1 cellular context compared by ENCODE assay signal in genomic region chr16:30372037-30372712, GRCh38.
TF ChIP-seq lines count a peak whose summit lies in the region.

No MANE protein-coding gene starts in this region.

TF ChIP-seq in HepG2, 621 proteins besides CTCF, POLR2A, EP300 and RAD21:
- TF ChIP-seq PRPF4 (IDR thresholded peaks at IDR 0.05; ENCODE audit: low read depth, low read length, poor library complexity, severe bottlenecking) = no peak
- TF ChIP-seq ZNF350 (CRISPR knock-in tag; IDR thresholded peaks at IDR 0.05; ENCODE audit: borderline replicate concordance, low read depth) = no peak
- TF ChIP-seq MIER3 (CRISPR knock-in tag; IDR thresholded peaks at IDR 0.05; ENCODE audit: borderline replicate concordance) = no peak
- no peak for TF ChIP-seq ZNF850 (CRISPR knock-in tag; conservative IDR thresholded peaks at IDR 0.05)
- TF ChIP-seq MIER2 (CRISPR knock-in tag; IDR thresholded peaks at IDR 0.05) = no peak
- TF ChIP-seq ZNF138 (CRISPR knock-in tag; IDR thresholded peaks at IDR 0.05; ENCODE audit: low read depth) = no peak
- TF ChIP-seq ZNF75D (CRISPR knock-in tag; IDR thresholded peaks at IDR 0.05; ENCODE audit: borderline replicate concordance) = no peak
- no peak for TF ChIP-seq ZEB1 (IDR thresholded peaks at IDR 0.05; ENCODE audit: insufficient replicate concordance, low read depth)
- no peak for TF ChIP-seq ZNF772 (CRISPR knock-in tag; IDR thresholded peaks at IDR 0.05)
- TF ChIP-seq NFKB2 (CRISPR knock-in tag; IDR thresholded peaks at IDR 0.05; ENCODE audit: borderline replicate concordance) = no peak
